ENCODE assay signal across 14 cellular contexts in genomic region chr1:94401206-94401605, GRCh38. TPM values are rescaled to one million over a fixed set of nuclear protein-coding genes. Genes with fewer than 3 reads are reported as not detected.
DNase-seq lines count a peak whose midpoint lies in the region; ATAC-seq and TF ChIP-seq lines count a peak whose summit lies in the region.
"Had no signal": no experiment of that assay in that cellular context is flagged by ENCODE, and none has a peak within 500 bp of the region (broad histone marks: within the 10 kb centered on the region; RNA-seq: fewer than 3 reads in every experiment).

No MANE protein-coding gene starts in this region.

- H3K36me3 ChIP-seq in MG63 (no peaks in the 10 kb centered on the region), esophagus squamous epithelium (no peaks in the 10 kb centered on the region), osteoblast (ENCODE audit: insufficient read depth, low read length) (no peaks in the 10 kb centered on the region)
- H3K36me3 ChIP-seq: BLaER1 treated with 17β-estradiol and CSF1 and Interleukin-3, amounts not matched to agents 10 nM and 100 nM had no signal

- H3K4me3 ChIP-seq in MG63 (no peak overlapping the region), esophagus squamous epithelium (no peak overlapping the region), osteoblast (ENCODE audit: insufficient read depth, low read length) (no peak overlapping the region)
- H3K4me3 ChIP-seq: BLaER1 treated with 17β-estradiol and CSF1 and Interleukin-3, amounts not matched to agents 10 nM and 100 nM; GM23248 had no signal

- DNase-seq in MG63 (peak; percentile 86), chondrocyte (ENCODE audit: low spot score) (no peak), esophagus squamous epithelium (lab: John Stamatoyannopoulos, UW) (no peak), osteoblast (ENCODE audit: insufficient read length, low spot score, missing footprints) (peak; percentile 66), DMS79 (lab: John Stamatoyannopoulos, UW) (no peak), Right ventricle myocardium inferior (ENCODE audit: missing footprints) (no peak)
- no peak for DNase-seq in activated T-cell treated with anti-CD3 and anti-CD28 coated beads, Interleukin-2, amount 50 U/mL, for 24 hours
- DNase-seq: ACHN; CD4-positive, CD25-positive, alpha-beta regulatory T cell; DMS53; GM23248 had no signal

- H3K36me3 Mint-ChIP-seq in chondrocyte (ENCODE audit: low read depth) = no peaks in the 10 kb centered on the region
- H3K36me3 Mint-ChIP-seq in activated T-cell treated with anti-CD3 and anti-CD28 coated beads, Interleukin-2, amount 50 U/mL, for 24 hours (ENCODE audit: low read depth) = no peaks in the 10 kb centered on the region
- H3K36me3 Mint-ChIP-seq: CD4-positive, CD25-positive, alpha-beta regulatory T cell had no signal

- H3K9me3 ChIP-seq in MG63 (no peaks in the 10 kb centered on the region; the same call in 1 of the 2 replicates), esophagus squamous epithelium (no peaks in the 10 kb centered on the region), osteoblast (ENCODE audit: low read depth, low read length) (no peaks in the 10 kb centered on the region)
- H3K9me3 ChIP-seq: BLaER1 treated with 17β-estradiol and CSF1 and Interleukin-3, amounts not matched to agents 10 nM and 100 nM had no signal

- H3K27me3 ChIP-seq in MG63 = no peaks in the 10 kb centered on the region
- no peaks in the 10 kb centered on the region for H3K27me3 ChIP-seq in esophagus squamous epithelium
- H3K27me3 ChIP-seq in osteoblast (ENCODE audit: insufficient read depth, low read length) = peaks cover 47% of the 10 kb centered on the region

- peak overlapping the region; percentile 28 for H3K27ac Mint-ChIP-seq in chondrocyte (ENCODE audit: unreplicated experiment)
- no peak overlapping the region for H3K27ac Mint-ChIP-seq in activated T-cell treated with anti-CD3 and anti-CD28 coated beads, Interleukin-2, amount 50 U/mL, for 24 hours
- H3K27ac Mint-ChIP-seq: CD4-positive, CD25-positive, alpha-beta regulatory T cell had no signal

- peaks cover 39% of the 10 kb centered on the region for H3K4me1 Mint-ChIP-seq in chondrocyte (ENCODE audit: low read depth)
- H3K4me1 Mint-ChIP-seq in activated T-cell treated with anti-CD3 and anti-CD28 coated beads, Interleukin-2, amount 50 U/mL, for 24 hours (ENCODE audit: low read depth) = peaks cover 2% of the 10 kb centered on the region
- H3K4me1 Mint-ChIP-seq: CD4-positive, CD25-positive, alpha-beta regulatory T cell had no signal

- H4K20me1 ChIP-seq in osteoblast (ENCODE audit: insufficient read depth, low read length) = no peaks in the 10 kb centered on the region
- H4K20me1 ChIP-seq: BLaER1 treated with 17β-estradiol and CSF1 and Interleukin-3, amounts not matched to agents 10 nM and 100 nM had no signal

- no peak overlapping the region for H3K4me3 Mint-ChIP-seq in chondrocyte (ENCODE audit: unreplicated experiment)
- H3K4me3 Mint-ChIP-seq in activated T-cell treated with anti-CD3 and anti-CD28 coated beads, Interleukin-2, amount 50 U/mL, for 24 hours = no peak overlapping the region
- H3K4me3 Mint-ChIP-seq: CD4-positive, CD25-positive, alpha-beta regulatory T cell had no signal

- TF ChIP-seq POLR2A in esophagus squamous epithelium (IDR thresholded peaks at IDR 0.05) = no peak

- peaks cover 0 to 24% (median 4%) of the 10 kb centered on the region in 3 donors for H3K4me1 ChIP-seq in esophagus squamous epithelium
- H3K4me1 ChIP-seq in osteoblast (ENCODE audit: insufficient read depth, low read length) = peaks cover 14% of the 10 kb centered on the region

- H2AFZ ChIP-seq in osteoblast (ENCODE audit: low read length) = no peak overlapping the region
- H2AFZ ChIP-seq: GM23248 had no signal

- H3K4me2 ChIP-seq in osteoblast (ENCODE audit: insufficient read depth, low read length) = no peak overlapping the region
- H3K4me2 ChIP-seq: BLaER1 treated with 17β-estradiol and CSF1 and Interleukin-3, amounts not matched to agents 10 nM and 100 nM had no signal

- 49 to 63% methylated on average over 4 of the region's 4 CpGs for WGBS in esophagus squamous epithelium, 2 donors

- no peak for TF ChIP-seq CTCF in chondrocyte (IDR thresholded peaks at IDR 0.05)
- TF ChIP-seq CTCF in esophagus squamous epithelium (IDR thresholded peaks at IDR 0.05) = no peak
- TF ChIP-seq CTCF in osteoblast (IDR thresholded peaks at IDR 0.05; ENCODE audit: extremely low read depth, low read depth, low read length) = no peak

- ATAC-seq in HG03108 (IDR thresholded peaks at IDR 0.05; ENCODE audit: unreplicated experiment) (no peak), Right ventricle myocardium inferior (no peak)
- ATAC-seq: HCT116 had no signal

- intact Hi-C loops in esophagus squamous epithelium (cut with DNase I) (no loop called here), Right ventricle myocardium inferior (cut with DNase I) (no loop called here)

- H3K79me2 ChIP-seq in osteoblast (ENCODE audit: insufficient read depth, low read length) = no peaks in the 10 kb centered on the region

- H3K27ac ChIP-seq in esophagus squamous epithelium (peak overlapping the region in 3 of 4 donors; percentile 24 to 45 (median 37)), osteoblast (ENCODE audit: low read depth, low read length) (no peak overlapping the region)
- H3K27ac ChIP-seq: BLaER1 treated with 17β-estradiol and CSF1 and Interleukin-3, amounts not matched to agents 10 nM and 100 nM; GM23248 had no signal

- no peaks in the 10 kb centered on the region for H3K9me3 Mint-ChIP-seq in chondrocyte (ENCODE audit: low read depth)
- H3K9me3 Mint-ChIP-seq in activated T-cell treated with anti-CD3 and anti-CD28 coated beads, Interleukin-2, amount 50 U/mL, for 24 hours = no peaks in the 10 kb centered on the region

- H3K27me3 Mint-ChIP-seq in chondrocyte (ENCODE audit: low read depth) = no peaks in the 10 kb centered on the region
- peaks cover 18% of the 10 kb centered on the region for H3K27me3 Mint-ChIP-seq in activated T-cell treated with anti-CD3 and anti-CD28 coated beads, Interleukin-2, amount 50 U/mL, for 24 hours

RNA-seq across cellular contexts. Expression of gene ABCD3, which starts 17.0 kb away (rescaled TPM):
- total RNA-seq in MG63 (2014; rRNA removed; shearing (Covaris generic); ENCODE audit: low replicate concordance) = 39.3 and 56.5 TPM in 2 replicates
- total RNA-seq in chondrocyte (33.2 to 50.0 TPM (median 36.1 TPM) in 3 replicates), esophagus squamous epithelium (10 to 100 TPM; 30.2 to 34.5 (median 32.1) TPM), osteoblast (30.1 and 30.4 TPM in 2 replicates), Right ventricle myocardium inferior (69.0 TPM)

Comparison
In these comparisons a context has a peak if more than half of its experiments do, and no peak if none do; other contexts are left out.
1. DNase-seq: peak in MG63 (single experiment) and osteoblast (single experiment); none in chondrocyte (single experiment), esophagus squamous epithelium (single experiment), DMS79 (single experiment), activated T-cell treated with anti-CD3 and anti-CD28 coated beads, Interleukin-2, amount 50 U/mL, for 24 hours (single experiment) and Right ventricle myocardium inferior (single experiment).